18 cellular contexts compared by ENCODE assay signal in the genomic region with DNA sequence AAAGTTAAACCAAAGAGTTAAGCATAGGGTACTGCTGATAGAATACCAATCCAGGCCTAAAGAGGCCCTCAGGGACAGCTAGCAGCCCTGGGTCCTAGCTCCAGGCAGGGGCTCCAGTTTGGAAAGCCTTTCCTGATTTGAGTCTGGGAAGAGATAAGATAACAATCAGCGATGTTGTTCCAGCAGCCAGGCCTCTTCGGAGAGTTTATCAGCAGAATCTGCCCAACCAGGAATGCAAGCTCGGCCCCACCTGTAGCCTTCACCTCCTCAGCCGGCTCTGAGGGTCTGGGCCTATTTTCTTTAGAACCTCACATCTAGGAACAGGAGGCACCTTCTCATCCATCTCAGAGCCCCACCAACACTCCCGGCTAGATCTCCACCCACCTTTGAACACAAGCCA. TPM values are rescaled to one million over a fixed set of nuclear protein-coding genes. Genes with fewer than 3 reads are reported as not detected.
A peak's percentile ranks its signal among the peaks of the same experiment; 100 is the strongest.
DNase-seq lines count a peak whose midpoint lies in the region; ATAC-seq and TF ChIP-seq lines count a peak whose summit lies in the region.
"Had no signal": no experiment of that assay in that cellular context is flagged by ENCODE, and none has a peak within 500 bp of the region (broad histone marks: within the 10 kb centered on the region; RNA-seq: fewer than 3 reads in every experiment).

No MANE protein-coding gene starts in this region.

- 30% methylated on average over 5 of the region's 5 CpGs for WGBS in hepatocyte (ENCODE audit: low lambda C conversion rate, missing lambda C conversion rate)

- H3K79me2 ChIP-seq in PC-9 (ENCODE audit: low read depth) (peaks cover 77% of the 10 kb centered on the region), hepatocyte (peaks cover 25% of the 10 kb centered on the region), parathyroid adenoma (no peaks in the 10 kb centered on the region)

- H3K9me2 ChIP-seq in PC-9 (ENCODE audit: insufficient read depth) (no peaks in the 10 kb centered on the region), hepatocyte (replicated peaks; ENCODE audit: insufficient read depth) (no peaks in the 10 kb centered on the region)

- no peak for ATAC-seq in HG02870 (IDR thresholded peaks at IDR 0.05; ENCODE audit: unreplicated experiment)

- 0 out of 2 replicates have a peak overlapping the region, but pooled peaks have one; percentile 2 for H3K27ac ChIP-seq in PC-9
- peak overlapping the region; percentile 59 for H3K27ac ChIP-seq in hepatocyte
- no peak overlapping the region for H3K27ac ChIP-seq in parathyroid adenoma
- H3K27ac ChIP-seq: SJSA1 had no signal

- POLR2A ChIA-PET in PC-9 (lab: Charles Lee; ENCODE audit: unreplicated experiment), result no interaction called here

- H3K4me3 ChIP-seq in PC-9, result no peak overlapping the region
- H3K4me3 ChIP-seq in hepatocyte, result no peak overlapping the region
- H3K4me3 ChIP-seq in parathyroid adenoma (ENCODE audit: low read depth, low read length), result no peak overlapping the region
- H3K4me3 ChIP-seq: BLaER1 treated with 17β-estradiol and CSF1 and Interleukin-3, amounts not matched to agents 10 nM and 100 nM; SJSA1 had no signal

- TF ChIP-seq CTCF in PC-9 (conservative IDR thresholded peaks at IDR 0.05) (no peak), hepatocyte (IDR thresholded peaks at IDR 0.05; ENCODE audit: poor library complexity) (no peak), parathyroid adenoma (IDR thresholded peaks at IDR 0.05) (no peak)

- H3K9ac ChIP-seq in parathyroid adenoma, result no peak overlapping the region
- H3K9ac ChIP-seq: BLaER1 treated with 17β-estradiol and CSF1 and Interleukin-3, amounts not matched to agents 10 nM and 100 nM had no signal

- H3K27me3 ChIP-seq in PC-9 (ENCODE audit: insufficient read depth, low read depth), result no peaks in the 10 kb centered on the region
- no peaks in the 10 kb centered on the region for H3K27me3 ChIP-seq in hepatocyte
- H3K27me3 ChIP-seq in parathyroid adenoma (ENCODE audit: control insufficient read depth, insufficient read depth, low read length), result no peaks in the 10 kb centered on the region
- H3K27me3 ChIP-seq: BLaER1 treated with 17β-estradiol and CSF1 and Interleukin-3, amounts not matched to agents 10 nM and 100 nM; SJSA1 had no signal

- no peaks in the 10 kb centered on the region for H4K20me1 ChIP-seq in PC-9 (ENCODE audit: insufficient read depth)
- no peaks in the 10 kb centered on the region for H4K20me1 ChIP-seq in hepatocyte (ENCODE audit: insufficient read depth, poor library complexity, severe bottlenecking)
- H4K20me1 ChIP-seq: BLaER1 treated with 17β-estradiol and CSF1 and Interleukin-3, amounts not matched to agents 10 nM and 100 nM had no signal

- CTCF ChIA-PET in PC-9 (lab: Charles Lee), result no interaction called here

- BruUV-seq in PC-9 (replicated peaks; lab: Mats Ljungman, UMichigan), result no TSS peak

- peak overlapping the region; percentile 10; the same call in 1 of the 2 replicates for H3K4me2 ChIP-seq in PC-9
- H3K4me2 ChIP-seq in hepatocyte, result no peak overlapping the region
- peak overlapping the region; percentile 21 for H3K4me2 ChIP-seq in parathyroid adenoma (ENCODE audit: low read length)

- intact Hi-C loops in PC-9 (cut with micrococcal nuclease; ENCODE audit: unreplicated experiment), result no loop called here

- DNase-seq in PC-9 (peak in 1 of 2 experiments; percentile 25), hepatocyte (ENCODE audit: low spot score) (no peak), cerebellar cortex (ENCODE audit: low spot score) (no peak), activated gamma-delta T cell treated with Interleukin-2 at 50 U/mL for 16 hours (no peak)
- no peak for DNase-seq in stimulated activated CD4-positive, alpha-beta T cell treated with anti-CD3 and anti-CD28 coated beads, Interleukin-15, amount 100 ng/mL, for 24 hours
- DNase-seq: CD4-positive, alpha-beta memory T cell; DND-41; Kasumi-1; NCI-H1694; NCI-H2081 treated with DMSO at 0.1 percent for 48 hours; NCI-H2171 treated with DMSO at 0.1 percent for 48 hours; NCI-H524 treated with DMSO at 0.1 percent for 48 hours had no signal

- H3F3A ChIP-seq in PC-9 (ENCODE audit: insufficient read depth, low read depth), result peaks cover 36% of the 10 kb centered on the region

- H3K36me3 ChIP-seq in PC-9 (ENCODE audit: low read depth), result no peaks in the 10 kb centered on the region
- no peaks in the 10 kb centered on the region for H3K36me3 ChIP-seq in hepatocyte (replicated peaks; ENCODE audit: insufficient read depth, low read depth)
- H3K36me3 ChIP-seq in parathyroid adenoma (ENCODE audit: control insufficient read depth, insufficient read depth, low read length), result no peaks in the 10 kb centered on the region
- H3K36me3 ChIP-seq: BLaER1 treated with 17β-estradiol and CSF1 and Interleukin-3, amounts not matched to agents 10 nM and 100 nM; SJSA1 had no signal

- H2AFZ ChIP-seq in PC-9 (no peak overlapping the region), hepatocyte (no peak overlapping the region), parathyroid adenoma (no peak overlapping the region)

- H3K9me3 ChIP-seq in PC-9 (ENCODE audit: insufficient read depth, low read depth) (no peaks in the 10 kb centered on the region), hepatocyte (ENCODE audit: low read depth) (no peaks in the 10 kb centered on the region), parathyroid adenoma (ENCODE audit: control insufficient read depth, low read length) (no peaks in the 10 kb centered on the region)
- H3K9me3 ChIP-seq: BLaER1 treated with 17β-estradiol and CSF1 and Interleukin-3, amounts not matched to agents 10 nM and 100 nM; SJSA1 had no signal

- H3K4me1 ChIP-seq in PC-9 (replicated peaks; ENCODE audit: insufficient read depth) (peaks cover 73% of the 10 kb centered on the region), hepatocyte (ENCODE audit: insufficient read depth) (peaks cover 47% of the 10 kb centered on the region), parathyroid adenoma (no peaks in the 10 kb centered on the region)

RNA-seq across cellular contexts. Expression of a gene that starts 42.6 kb away (rescaled TPM):
- 52.0 and 53.1 TPM in 2 replicates for total RNA-seq in PC-9 (2021)
- total RNA-seq in hepatocyte, result 14.3 and 31.5 TPM in 2 replicates
- 12.4 and 14.3 TPM in 2 replicates for polyA plus RNA-seq in hepatocyte
- total RNA-seq: G401, OCI-LY7 had no signal
